9 cellular contexts compared by ENCODE assay signal in the genomic region with DNA sequence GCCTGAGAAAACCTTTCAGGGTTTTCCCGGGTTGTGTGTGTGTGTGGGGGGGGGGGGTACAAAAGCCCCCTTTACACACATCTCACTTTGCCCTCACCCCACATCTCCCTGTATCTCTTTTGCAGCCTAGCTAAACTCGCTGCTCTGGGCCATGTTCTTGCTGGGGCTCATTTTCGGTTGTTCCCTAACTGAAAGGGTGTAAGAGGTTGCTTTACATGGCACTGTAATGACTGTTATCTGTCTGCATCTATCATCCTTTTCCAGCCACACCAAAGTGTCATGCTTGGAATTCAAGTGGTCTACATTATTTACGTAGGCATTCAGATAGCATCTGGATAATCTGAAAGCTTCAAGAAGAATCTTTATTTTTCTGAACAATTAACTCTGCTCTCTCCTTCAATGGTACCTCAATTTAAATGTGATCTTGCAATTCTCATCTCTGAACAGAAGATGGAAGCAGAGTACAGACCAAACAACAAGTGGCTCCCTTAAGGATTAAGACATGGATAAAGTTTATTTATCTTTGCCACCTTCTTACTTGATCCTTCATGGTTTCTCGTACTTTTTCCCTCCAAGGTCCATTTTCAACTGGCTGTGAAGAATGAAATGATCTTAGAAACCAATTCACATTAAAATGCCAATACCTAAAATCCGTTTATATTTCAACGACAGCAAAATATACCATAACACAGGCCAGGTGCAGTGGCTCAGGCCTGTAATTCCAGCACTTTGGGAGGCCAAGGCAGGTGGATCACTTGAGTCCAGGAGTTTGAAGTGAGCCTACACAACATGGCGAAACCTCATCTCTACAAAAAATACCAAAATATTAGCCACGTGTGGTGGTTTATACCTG. TPM values are rescaled to one million over a fixed set of nuclear protein-coding genes. Genes with fewer than 3 reads are reported as not detected.
DNase-seq lines count a peak whose midpoint lies in the region; FAIRE-seq and TF ChIP-seq lines count a peak whose summit lies in the region.
"Had no signal": no experiment of that assay in that cellular context is flagged by ENCODE, and none has a peak within 500 bp of the region (broad histone marks: within the 10 kb centered on the region; RNA-seq: fewer than 3 reads in every experiment).

No MANE protein-coding gene starts in this region.

- no peak overlapping the region for H3K4me3 Mint-ChIP-seq in osteocyte (ENCODE audit: unreplicated experiment)
- H3K4me3 Mint-ChIP-seq: central memory CD8-positive, alpha-beta T cell had no signal

- no peak overlapping the region for H3K27ac Mint-ChIP-seq in osteocyte (ENCODE audit: unreplicated experiment)

- no peak overlapping the region for H3K27ac ChIP-seq in SK-N-MC

- H3K4me3 ChIP-seq in GM12865 (ENCODE audit: low read depth, low read length) (no peak overlapping the region), SK-N-MC (no peak overlapping the region), fibroblast of pulmonary artery (replicated peaks; ENCODE audit: low read depth, low read length) (no peak overlapping the region)

- no peaks in the 10 kb centered on the region for H3K36me3 ChIP-seq in SK-N-MC (ENCODE audit: insufficient read depth, low read length)

- no peaks in the 10 kb centered on the region for H3K36me3 Mint-ChIP-seq in osteocyte (ENCODE audit: unreplicated experiment)

- TF ChIP-seq CTCF in GM12865 (IDR thresholded peaks at IDR 0.05; ENCODE audit: insufficient read depth, low read depth, low read length, missing control alignments) = peak; percentile 56
- peak; percentile 73 for TF ChIP-seq CTCF in fibroblast of pulmonary artery (IDR thresholded peaks at IDR 0.05; ENCODE audit: low read length, missing control alignments)
- peak; percentile 81 for TF ChIP-seq CTCF in osteocyte (IDR thresholded peaks at IDR 0.05)

- H3K9me3 Mint-ChIP-seq in osteocyte (ENCODE audit: unreplicated experiment) = no peaks in the 10 kb centered on the region
- H3K9me3 Mint-ChIP-seq: central memory CD8-positive, alpha-beta T cell had no signal

- H3K9me3 ChIP-seq in SK-N-MC (ENCODE audit: low read depth, low read length) = no peaks in the 10 kb centered on the region

- no peaks in the 10 kb centered on the region for H3K4me1 Mint-ChIP-seq in osteocyte (ENCODE audit: unreplicated experiment)
- H3K4me1 Mint-ChIP-seq: central memory CD8-positive, alpha-beta T cell had no signal

- DNase-seq in GM12865 (ENCODE audit: low read depth) (peak; percentile 55), HT-29 (ENCODE audit: low spot score) (peak; percentile 45), SK-N-MC (ENCODE audit: low read depth, low spot score) (peak; percentile 39), fibroblast of pulmonary artery (ENCODE audit: low read depth) (peak; percentile 79), osteocyte (ENCODE audit: extremely low spot score, unreplicated experiment) (no peak), NCI-H187 (lab: John Stamatoyannopoulos, UW) (no peak)
- no peak for DNase-seq in stimulated activated CD4-positive, alpha-beta T cell treated with anti-CD3 and anti-CD28 coated beads, Interleukin-4, amount 100 ng/mL, for 1 hour

- FAIRE-seq in A204.1 (lab: Jason Lieb, UNC) = peak; percentile 92

- H3K9ac ChIP-seq in SK-N-MC (ENCODE audit: insufficient read length) = no peak overlapping the region

- H3K27me3 Mint-ChIP-seq in osteocyte (ENCODE audit: unreplicated experiment) = peaks cover 44% of the 10 kb centered on the region

RNA-seq across cellular contexts. Expression of gene DCLK3, which starts 34.9 kb away (rescaled TPM):
- total RNA-seq in HT-29 (2014; rRNA removed; shearing (Covaris generic)) = not detected in 2 replicates
- not detected in 2 replicates for total RNA-seq in osteocyte

Comparison
In these comparisons a context has a peak if more than half of its experiments do, and no peak if none do; other contexts are left out.
1. DNase-seq: peak in GM12865 (single experiment), HT-29 (single experiment), SK-N-MC (single experiment) and fibroblast of pulmonary artery (single experiment); none in osteocyte (single experiment), stimulated activated CD4-positive, alpha-beta T cell treated with anti-CD3 and anti-CD28 coated beads, Interleukin-4, amount 100 ng/mL, for 1 hour (single experiment) and NCI-H187 (0 of 2).
2. Peak in every context shown above with its lines, with median percentiles within 50 percentile points of each other: CTCF ChIP-seq.